26 cellular contexts compared by ENCODE assay signal in genomic region chr15:48391950-48392349, GRCh38.
DNase-seq lines count a peak whose midpoint lies in the region; ATAC-seq and TF ChIP-seq lines count a peak whose summit lies in the region.
"Had no signal": no experiment of that assay in that cellular context is flagged by ENCODE, and none has a peak within 500 bp of the region (broad histone marks: within the 10 kb centered on the region; RNA-seq: fewer than 3 reads in every experiment).

No MANE protein-coding gene starts in this region.

- WGBS in prostate gland, result 94% methylated on average over 2 of the region's 2 CpGs

- H3K9me3 ChIP-seq in right atrium auricular region (no peaks in the 10 kb centered on the region), prostate gland (no peaks in the 10 kb centered on the region), Peyer's patch (no peaks in the 10 kb centered on the region)
- H3K9me3 ChIP-seq: BLaER1 treated with 17β-estradiol and CSF1 and Interleukin-3, amounts not matched to agents 10 nM and 100 nM had no signal

- H3K27ac ChIP-seq in right atrium auricular region (peak overlapping the region; percentile 68 to 73), prostate gland (peak overlapping the region; percentile 58 to 68), Peyer's patch (peak overlapping the region in 1 of 4 donors; percentile 31)
- H3K27ac ChIP-seq: BLaER1 treated with 17β-estradiol and CSF1 and Interleukin-3, amounts not matched to agents 10 nM and 100 nM; hepatocyte had no signal

- DNase-seq in right atrium auricular region (ENCODE audit: low spot score) (no peak), Right ventricle myocardium superior (no peak), fibroblast of gingiva (ENCODE audit: low read depth) (peak; percentile 35), prostate gland (ENCODE audit: low spot score) (no peak), DMS 273 treated with DMSO at 0.1 percent for 48 hours (lab: John Stamatoyannopoulos, UW) (no peak), Peyer's patch (no peak), hepatic stellate cell (ENCODE audit: low spot score) (no peak)
- DNase-seq: ACHN; activated CD4-positive, CD25-positive, alpha-beta regulatory T cell; activated CD8-positive, alpha-beta T cell treated with anti-CD3 and anti-CD28 coated beads, Interleukin-2, amount 10 ng/mL, durations not matched to agents 7 days and 5 days; activated naive CD4-positive, alpha-beta T cell treated with Interleukin-2 at 50 U/mL for 16 hours; activated T-cell treated with anti-CD3 and anti-CD28 coated beads, Interleukin-2, amount 50 U/mL, for 1 hour; effector memory CD4-positive, alpha-beta T cell; EL; HCEC 1CT; mesendoderm; NCI-H1105 treated with DMSO at 0.1 percent for 48 hours; NCI-H510A treated with DMSO at 0.1 percent for 48 hours; RPMI8226; stimulated activated CD4-positive, alpha-beta T cell treated with anti-CD3 and anti-CD28 coated beads, Interleukin-2, amount 100 ng/mL, for 48 hours; stimulated activated naive CD8-positive, alpha-beta T cell treated with anti-CD3 and anti-CD28 coated beads, Interleukin-15, Interleukin-2, amounts not matched to agents 100 U/mL and 50 U/mL, for 24 hours had no signal

- peaks cover 0 to 53% of the 10 kb centered on the region in 2 donors for H3K4me1 ChIP-seq in right atrium auricular region
- H3K4me1 ChIP-seq in prostate gland (replicated peaks), result peaks cover 11% of the 10 kb centered on the region
- H3K4me1 ChIP-seq in Peyer's patch, result peaks cover 0 to 4% (median 0%) of the 10 kb centered on the region in 4 donors
- H3K4me1 ChIP-seq: BLaER1 treated with 17β-estradiol and CSF1 and Interleukin-3, amounts not matched to agents 10 nM and 100 nM had no signal

- ATAC-seq in Right ventricle myocardium superior (ENCODE audit: poor library complexity), result no peak
- no peak for ATAC-seq in HG03439 (IDR thresholded peaks at IDR 0.05; ENCODE audit: unreplicated experiment)
- ATAC-seq: activated CD8-positive, alpha-beta T cell treated with anti-CD3 and anti-CD28 coated beads, Interleukin-2, amount 10 ng/mL, durations not matched to agents 7 days and 5 days; natural killer cell treated with Interleukin-12 subunit alpha and Interleukin-12 subunit beta and Interleukin-15 and Interleukin-18, amount 100 ng/mL, for 72 hours; stimulated activated naive CD8-positive, alpha-beta T cell treated with anti-CD3 and anti-CD28 coated beads, Interleukin-15, Interleukin-2, amounts not matched to agents 100 U/mL and 50 U/mL, for 24 hours had no signal

- no peak for TF ChIP-seq CTCF in right atrium auricular region (IDR thresholded peaks at IDR 0.05)
- no peak for TF ChIP-seq CTCF in prostate gland (IDR thresholded peaks at IDR 0.05)
- no peak for TF ChIP-seq CTCF in Peyer's patch (IDR thresholded peaks at IDR 0.05)

- H3K36me3 ChIP-seq in right atrium auricular region (no peaks in the 10 kb centered on the region), prostate gland (no peaks in the 10 kb centered on the region), Peyer's patch (no peaks in the 10 kb centered on the region)
- H3K36me3 ChIP-seq: BLaER1 treated with 17β-estradiol and CSF1 and Interleukin-3, amounts not matched to agents 10 nM and 100 nM had no signal

- TF ChIP-seq POLR2A in prostate gland (IDR thresholded peaks at IDR 0.05), result no peak
- TF ChIP-seq POLR2A in Peyer's patch (IDR thresholded peaks at IDR 0.05), result no peak

- H3K27me3 ChIP-seq in right atrium auricular region (no peaks in the 10 kb centered on the region), prostate gland (replicated peaks; ENCODE audit: insufficient read depth) (no peaks in the 10 kb centered on the region), Peyer's patch (no peaks in the 10 kb centered on the region)
- H3K27me3 ChIP-seq: BLaER1 treated with 17β-estradiol and CSF1 and Interleukin-3, amounts not matched to agents 10 nM and 100 nM; hepatocyte had no signal

- intact Hi-C loops in Right ventricle myocardium superior (cut with DNase I), result no loop called here
- intact Hi-C loops in prostate gland (cut with DNase I), result no loop called here

- H3K4me3 ChIP-seq in right atrium auricular region (no peak overlapping the region), prostate gland (no peak overlapping the region), Peyer's patch (no peak overlapping the region)
- H3K4me3 ChIP-seq: BLaER1 treated with 17β-estradiol and CSF1 and Interleukin-3, amounts not matched to agents 10 nM and 100 nM; hepatocyte; smooth muscle cell had no signal
